Comparison of ENCODE assay signal across 8 cellular contexts in genomic region chr7:38362591-38363239, GRCh38.
DNase-seq lines count a peak whose midpoint lies in the region; ATAC-seq lines count a peak whose summit lies in the region.
"Not testable (repeated sequence)": the region's sequence is repeated elsewhere in the genome, so short reads cannot be mapped to it uniquely, and the experiment has no call there.

No MANE protein-coding gene starts in this region.

- H3K27ac Mint-ChIP-seq in T-helper 17 cell, result peak overlapping the region; percentile 96

- H3K4me3 Mint-ChIP-seq in T-helper 17 cell, result peak overlapping the region; percentile 90

- not testable (repeated sequence) for H3K36me3 Mint-ChIP-seq in T-helper 17 cell (ENCODE audit: low read depth)

- H3K9me3 ChIP-seq in T-helper 17 cell (ENCODE audit: control insufficient read depth, low read length, poor library complexity, severe bottlenecking), result not testable (repeated sequence)

- DNase-seq in GF-D8 (lab: John Stamatoyannopoulos, UW) (peak; percentile 86), T-helper 17 cell (peak in 1 of 3 donors; percentile 24)
- DNase-seq in Jurkat, Clone E6-1 (ENCODE audit: low read depth, low spot score), result peak; percentile 91
- peak; percentile 52 for DNase-seq in activated T-cell treated with anti-CD3 and anti-CD28 coated beads, Interleukin-2, amount 50 U/mL, for 1 hour
- peak; percentile 19 for DNase-seq in effector CD8-positive, alpha-beta T cell (lab: John Stamatoyannopoulos, UW)
- DNase-seq in stimulated activated CD8-positive, alpha-beta memory T cell treated with anti-CD3 and anti-CD28 coated beads, Interleukin-7, amount 100 ng/mL, for 4 hours (ENCODE audit: low read depth in 2 of 2), result peak; percentile 36 to 48

- H3K4me3 ChIP-seq in Jurkat, Clone E6-1 (ENCODE audit: low read length), result peak overlapping the region; percentile 42

- ATAC-seq in GM19328 (IDR thresholded peaks at IDR 0.05; ENCODE audit: unreplicated experiment) (peak; percentile 39), HG02870 (IDR thresholded peaks at IDR 0.05; ENCODE audit: unreplicated experiment) (peak; percentile 33), T-helper 17 cell (peak; percentile 56)

- not testable (repeated sequence) for H3K27me3 Mint-ChIP-seq in T-helper 17 cell

- H3K4me1 Mint-ChIP-seq in T-helper 17 cell, result peaks cover 54% of the 10 kb centered on the region
